ENCODE assay signal across 20 cellular contexts in genomic region chr6:138461647-138462046, GRCh38.
"Had no signal": no experiment of that assay in that cellular context is flagged by ENCODE, and none has a peak within 500 bp of the region (broad histone marks: within the 10 kb centered on the region; RNA-seq: fewer than 3 reads in every experiment).

No MANE protein-coding gene starts in this region.

- DNase-seq: Karpas-422, KG1, MG63, NCI-H1092, NCI-H1105 treated with DMSO at 0.1 percent for 48 hours, NCI-H1417 treated with DMSO at 0.1 percent for 48 hours, NCI-H187, NCI-H2029, NCI-H2081 treated with DMSO at 0.1 percent for 48 hours, NCI-H2171, NCI-H226, NCI-H446, NCI-H510A, NCI-H524 treated with DMSO at 0.1 percent for 48 hours, NCI-H69, NCI-H774, SHP77 treated with DMSO at 0.1 percent for 48 hours, SJCRH30 had no signal

- ATAC-seq: Panc1, SK-N-SH treated with all-trans-retinoic acid at 6 μM for 48 hours had no signal
